19 cellular contexts compared by ENCODE assay signal in genomic region chr2:53234548-53234903, GRCh38.
A peak's percentile ranks its signal among the peaks of the same experiment; 100 is the strongest.
DNase-seq lines count a peak whose midpoint lies in the region; ATAC-seq, FAIRE-seq and TF ChIP-seq lines count a peak whose summit lies in the region.
"Had no signal": no experiment of that assay in that cellular context is flagged by ENCODE, and none has a peak within 500 bp of the region (broad histone marks: within the 10 kb centered on the region; RNA-seq: fewer than 3 reads in every experiment).

No MANE protein-coding gene starts in this region.

- H3K4me3 Mint-ChIP-seq in WTC11 = no peak overlapping the region; the same call in 1 of the 2 replicates
- H3K4me3 Mint-ChIP-seq: activated CD4-positive, alpha-beta T cell treated with anti-CD3 and anti-CD28 coated beads, Interleukin-2, amount 10 ng/mL, durations not matched to agents 24 days and 14 days; activated T-helper 1 cell treated with anti-CD3 and anti-CD28 coated beads, Interleukin-12 subunit alpha, Interleukin-12 subunit beta, Interleukin-2, Interleukin-4 antibody, amounts not matched to agents 30 ng/mL and 10 ng/mL and 1 ng/mL, durations not matched to agents 14 hours and 24 hours and 36 hours; naive B cell; stimulated activated memory B cell treated with anti-CD40 and anti-IgM and Interleukin-4, amounts not matched to agents 10 μg/mL and 1 μg/mL and 100 μg/mL, for 72 hours; T-helper 1 cell treated with Interleukin-12 subunit alpha and Interleukin-12 subunit beta and Interleukin-4 antibody, amounts not matched to agents 30 μg/mL and 1 μg/mL, for 36 hours had no signal

- peaks cover 49% of the 10 kb centered on the region for H3K4me1 Mint-ChIP-seq in WTC11
- H3K4me1 Mint-ChIP-seq: activated CD4-positive, alpha-beta T cell treated with anti-CD3 and anti-CD28 coated beads, Interleukin-2, amount 10 ng/mL, durations not matched to agents 24 days and 14 days; naive B cell; stimulated activated memory B cell treated with anti-CD40 and anti-IgM and Interleukin-4, amounts not matched to agents 10 μg/mL and 1 μg/mL and 100 μg/mL, for 72 hours had no signal

- peak; percentile 97 for ATAC-seq in WTC11
- no peak for ATAC-seq in HG02610 (IDR thresholded peaks at IDR 0.05; ENCODE audit: unreplicated experiment)
- no peak for ATAC-seq in GM21786 (IDR thresholded peaks at IDR 0.05; ENCODE audit: unreplicated experiment)
- ATAC-seq: left lobe of liver; right cardiac atrium; stimulated activated memory B cell treated with anti-CD40 and anti-IgM and Interleukin-4, amounts not matched to agents 10 μg/mL and 1 μg/mL and 100 μg/mL, for 72 hours; upper lobe of right lung had no signal

- H3K36me3 ChIP-seq in sigmoid colon = no peaks in the 10 kb centered on the region
- H3K36me3 ChIP-seq: upper lobe of right lung had no signal

- no peak for TF ChIP-seq POLR2A in sigmoid colon (IDR thresholded peaks at IDR 0.05)

- no peak overlapping the region for H3K4me3 ChIP-seq in sigmoid colon
- H3K4me3 ChIP-seq: dorsolateral prefrontal cortex, upper lobe of right lung had no signal

- WGBS in sigmoid colon, 2 donors = 3 to 16% methylated on average over 1 of the region's 1 CpG

- no peaks in the 10 kb centered on the region for H3K27me3 ChIP-seq in sigmoid colon
- H3K27me3 ChIP-seq: dorsolateral prefrontal cortex, upper lobe of right lung had no signal

- POLR2A ChIA-PET in WTC11 (lab: Charles Lee) = no interaction called here

- CTCF ChIA-PET in WTC11 (lab: Charles Lee) = interaction anchor here (0.9 to 1.0 kb wide), 2 partner anchors 24 to 103 kb away, joined by 3 read pairs; no protein-coding TSS in a partner anchor

- TF ChIP-seq CTCF in WTC11 (IDR thresholded peaks at IDR 0.05) (no peak), sigmoid colon (IDR thresholded peaks at IDR 0.05) (no peak)

- intact Hi-C loops in sigmoid colon (cut with DNase I) = no loop called here

- no peaks in the 10 kb centered on the region for H3K9me3 Mint-ChIP-seq in WTC11
- H3K9me3 Mint-ChIP-seq: activated CD4-positive, alpha-beta T cell treated with anti-CD3 and anti-CD28 coated beads, Interleukin-2, amount 10 ng/mL, durations not matched to agents 24 days and 14 days; activated T-helper 1 cell treated with anti-CD3 and anti-CD28 coated beads, Interleukin-12 subunit alpha, Interleukin-12 subunit beta, Interleukin-2, Interleukin-4 antibody, amounts not matched to agents 30 ng/mL and 10 ng/mL and 1 ng/mL, durations not matched to agents 14 hours and 24 hours and 36 hours; stimulated activated memory B cell treated with anti-CD40 and anti-IgM and Interleukin-4, amounts not matched to agents 10 μg/mL and 1 μg/mL and 100 μg/mL, for 72 hours; T-helper 1 cell treated with Interleukin-12 subunit alpha and Interleukin-12 subunit beta and Interleukin-4 antibody, amounts not matched to agents 30 μg/mL and 1 μg/mL, for 36 hours had no signal

- FAIRE-seq in HTR-8/SVneo (lab: Jason Lieb, UNC) = no peak
- FAIRE-seq: RCC 7860 had no signal

- H3K27ac ChIP-seq in sigmoid colon = no peak overlapping the region
- H3K27ac ChIP-seq: dorsolateral prefrontal cortex, upper lobe of right lung had no signal

- DNase-seq in DMS 273 (lab: John Stamatoyannopoulos, UW; ENCODE audit: unreplicated experiment) (peak; percentile 22), HTR-8/SVneo (ENCODE audit: insufficient read length, low spot score) (peak; percentile 21), WTC11 (ENCODE audit: low spot score) (peak; percentile 30), iPS-NIHi11 (ENCODE audit: low spot score) (peak; percentile 55), sigmoid colon (no peak), NCI-H446 treated with DMSO at 0.1 percent for 48 hours (lab: John Stamatoyannopoulos, UW) (no peak)
- DNase-seq: activated CD4-positive, alpha-beta T cell treated with anti-CD3 and anti-CD28 coated beads, Interleukin-2, amount 10 ng/mL, durations not matched to agents 24 days and 14 days; dorsolateral prefrontal cortex; naive B cell; right cardiac atrium; stimulated activated CD4-positive, alpha-beta T cell treated with anti-CD3 and anti-CD28 coated beads, Interleukin-4, amount 100 ng/mL, for 24 hours; upper lobe of right lung had no signal

- H3K9me3 ChIP-seq in sigmoid colon = no peaks in the 10 kb centered on the region
- H3K9me3 ChIP-seq: upper lobe of right lung had no signal

- no peaks in the 10 kb centered on the region for H3K36me3 Mint-ChIP-seq in WTC11
- H3K36me3 Mint-ChIP-seq: naive B cell; stimulated activated memory B cell treated with anti-CD40 and anti-IgM and Interleukin-4, amounts not matched to agents 10 μg/mL and 1 μg/mL and 100 μg/mL, for 72 hours had no signal

- no peaks in the 10 kb centered on the region for H3K4me1 ChIP-seq in sigmoid colon
- H3K4me1 ChIP-seq: upper lobe of right lung had no signal

- H3K27ac Mint-ChIP-seq in WTC11 = peak overlapping the region; percentile 67
- H3K27ac Mint-ChIP-seq: activated CD4-positive, alpha-beta T cell treated with anti-CD3 and anti-CD28 coated beads, Interleukin-2, amount 10 ng/mL, durations not matched to agents 24 days and 14 days; activated T-helper 1 cell treated with anti-CD3 and anti-CD28 coated beads, Interleukin-12 subunit alpha, Interleukin-12 subunit beta, Interleukin-2, Interleukin-4 antibody, amounts not matched to agents 30 ng/mL and 10 ng/mL and 1 ng/mL, durations not matched to agents 14 hours and 24 hours and 36 hours; naive B cell; stimulated activated memory B cell treated with anti-CD40 and anti-IgM and Interleukin-4, amounts not matched to agents 10 μg/mL and 1 μg/mL and 100 μg/mL, for 72 hours; T-helper 1 cell treated with Interleukin-12 subunit alpha and Interleukin-12 subunit beta and Interleukin-4 antibody, amounts not matched to agents 30 μg/mL and 1 μg/mL, for 36 hours had no signal

- H3K27me3 Mint-ChIP-seq in WTC11 (ENCODE audit: low read depth) = no peaks in the 10 kb centered on the region
- H3K27me3 Mint-ChIP-seq: activated CD4-positive, alpha-beta T cell treated with anti-CD3 and anti-CD28 coated beads, Interleukin-2, amount 10 ng/mL, durations not matched to agents 24 days and 14 days; stimulated activated memory B cell treated with anti-CD40 and anti-IgM and Interleukin-4, amounts not matched to agents 10 μg/mL and 1 μg/mL and 100 μg/mL, for 72 hours had no signal

- TF ChIP-seq EP300 in sigmoid colon (IDR thresholded peaks at IDR 0.05) = no peak

TF ChIP-seq in WTC11, 78 proteins besides CTCF, POLR2A, EP300 and RAD21:
- TF ChIP-seq TEAD1 (CRISPR knock-in tag; IDR thresholded peaks at IDR 0.05) (0 out of 2 replicates have a peak, but pooled peaks have one; percentile 29), NFYB (CRISPR knock-in tag; conservative IDR thresholded peaks at IDR 0.05; ENCODE audit: low read depth) (no peak)

Comparison
In these comparisons a context has a peak if more than half of its experiments do, and no peak if none do; other contexts are left out.
1. DNase-seq: peak in DMS 273 (single experiment), HTR-8/SVneo (single experiment), WTC11 (single experiment) and iPS-NIHi11 (single experiment); none in sigmoid colon (single experiment) and NCI-H446 treated with DMSO at 0.1 percent for 48 hours (single experiment).